Comparison of ENCODE assay signal across 2 cellular contexts in genomic region chr16:51941412-51941811, GRCh38.
TF ChIP-seq lines count a peak whose summit lies in the region.

No MANE protein-coding gene starts in this region.

TF ChIP-seq in GM23338, 12 proteins besides CTCF, POLR2A, EP300 and RAD21 (continued from another document):
- TF ChIP-seq, protein P1, sequence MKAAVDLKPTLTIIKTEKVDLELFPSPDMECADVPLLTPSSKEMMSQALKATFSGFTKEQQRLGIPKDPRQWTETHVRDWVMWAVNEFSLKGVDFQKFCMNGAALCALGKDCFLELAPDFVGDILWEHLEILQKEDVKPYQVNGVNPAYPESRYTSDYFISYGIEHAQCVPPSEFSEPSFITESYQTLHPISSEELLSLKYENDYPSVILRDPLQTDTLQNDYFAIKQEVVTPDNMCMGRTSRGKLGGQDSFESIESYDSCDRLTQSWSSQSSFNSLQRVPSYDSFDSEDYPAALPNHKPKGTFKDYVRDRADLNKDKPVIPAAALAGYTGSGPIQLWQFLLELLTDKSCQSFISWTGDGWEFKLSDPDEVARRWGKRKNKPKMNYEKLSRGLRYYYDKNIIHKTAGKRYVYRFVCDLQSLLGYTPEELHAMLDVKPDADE (IDR thresholded peaks at IDR 0.05), result no peak
- no peak for TF ChIP-seq STAT1 (IDR thresholded peaks at IDR 0.05; ENCODE audit: unreplicated experiment)
- no peak for TF ChIP-seq JUNB (IDR thresholded peaks at IDR 0.05; ENCODE audit: unreplicated experiment)
- TF ChIP-seq EZH2 (IDR thresholded peaks at IDR 0.05; ENCODE audit: low read depth, unreplicated experiment), result no peak
- TF ChIP-seq ZNF331 (CRISPR knock-in tag; IDR thresholded peaks at IDR 0.05; ENCODE audit: low read depth), result no peak
- no peak for TF ChIP-seq ZNF462 (CRISPR knock-in tag; IDR thresholded peaks at IDR 0.05)
- TF ChIP-seq POLR2AphosphoS5 (IDR thresholded peaks at IDR 0.05; ENCODE audit: low read depth), result no peak

TF ChIP-seq in WTC11, 78 proteins besides CTCF, POLR2A, EP300 and RAD21 (continued from another document):
- TF ChIP-seq, protein P2, sequence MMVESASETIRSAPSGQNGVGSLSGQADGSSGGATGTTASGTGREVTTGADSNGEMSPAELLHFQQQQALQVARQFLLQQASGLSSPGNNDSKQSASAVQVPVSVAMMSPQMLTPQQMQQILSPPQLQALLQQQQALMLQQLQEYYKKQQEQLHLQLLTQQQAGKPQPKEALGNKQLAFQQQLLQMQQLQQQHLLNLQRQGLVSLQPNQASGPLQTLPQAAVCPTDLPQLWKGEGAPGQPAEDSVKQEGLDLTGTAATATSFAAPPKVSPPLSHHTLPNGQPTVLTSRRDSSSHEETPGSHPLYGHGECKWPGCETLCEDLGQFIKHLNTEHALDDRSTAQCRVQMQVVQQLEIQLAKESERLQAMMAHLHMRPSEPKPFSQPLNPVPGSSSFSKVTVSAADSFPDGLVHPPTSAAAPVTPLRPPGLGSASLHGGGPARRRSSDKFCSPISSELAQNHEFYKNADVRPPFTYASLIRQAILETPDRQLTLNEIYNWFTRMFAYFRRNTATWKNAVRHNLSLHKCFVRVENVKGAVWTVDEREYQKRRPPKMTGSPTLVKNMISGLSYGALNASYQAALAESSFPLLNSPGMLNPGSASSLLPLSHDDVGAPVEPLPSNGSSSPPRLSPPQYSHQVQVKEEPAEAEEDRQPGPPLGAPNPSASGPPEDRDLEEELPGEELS (CRISPR knock-in tag; IDR thresholded peaks at IDR 0.05), result no peak
- no peak for TF ChIP-seq MYBL2 (CRISPR knock-in tag; IDR thresholded peaks at IDR 0.05)
- TF ChIP-seq, protein P3, sequence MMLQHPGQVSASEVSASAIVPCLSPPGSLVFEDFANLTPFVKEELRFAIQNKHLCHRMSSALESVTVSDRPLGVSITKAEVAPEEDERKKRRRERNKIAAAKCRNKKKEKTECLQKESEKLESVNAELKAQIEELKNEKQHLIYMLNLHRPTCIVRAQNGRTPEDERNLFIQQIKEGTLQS (CRISPR knock-in tag; conservative IDR thresholded peaks at IDR 0.05), result no peak
